Comparison of ENCODE assay signal across 8 cellular contexts in the genomic region with DNA sequence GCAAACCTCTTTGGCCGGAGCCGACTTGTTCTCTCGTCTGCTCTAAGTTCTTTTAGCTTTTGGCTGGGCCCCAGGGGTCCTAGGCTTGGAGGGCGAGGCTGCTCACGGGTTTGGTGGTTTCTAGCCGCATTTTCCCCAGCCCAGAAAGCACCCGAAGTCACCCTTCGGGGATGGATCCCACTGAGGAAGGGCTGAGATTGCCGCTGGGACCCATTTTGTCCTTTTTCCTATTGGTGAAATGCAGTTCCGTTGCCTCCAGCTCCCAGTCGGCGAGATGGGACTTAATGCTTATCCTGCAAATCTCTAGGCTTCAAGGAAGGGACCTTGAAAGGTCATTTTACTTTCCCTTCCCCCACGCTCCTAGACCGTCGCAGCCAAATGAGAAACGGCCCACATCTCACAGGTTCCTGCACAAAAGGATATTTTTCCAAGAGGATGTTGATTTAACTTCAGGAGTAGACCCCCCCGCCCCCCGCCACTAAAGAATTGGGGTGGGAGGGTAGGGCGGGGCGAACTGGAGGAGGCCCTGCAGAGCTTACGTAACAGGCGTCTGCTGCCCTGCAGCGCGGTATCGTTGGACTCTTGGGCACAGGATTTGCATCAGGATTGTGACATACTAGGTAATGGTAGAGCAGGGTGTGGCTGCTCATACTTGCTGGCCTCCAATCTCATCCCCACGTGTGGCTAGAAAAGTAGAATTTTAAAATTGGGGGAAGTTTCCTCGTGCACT. TPM values are rescaled to one million over a fixed set of nuclear protein-coding genes. Genes with fewer than 3 reads are reported as not detected.
DNase-seq lines count a peak whose midpoint lies in the region; ATAC-seq and TF ChIP-seq lines count a peak whose summit lies in the region.

No MANE protein-coding gene starts in this region.

- DNase-seq in GM10248 (ENCODE audit: extremely low spot score), result peak; percentile 18
- peak; percentile 73 to 81 for DNase-seq in NOMO-1 (lab: John Stamatoyannopoulos, UW; ENCODE audit: unreplicated experiment in 2 of 2)
- DNase-seq in activated naive CD4-positive, alpha-beta T cell treated with anti-CD3 and anti-CD28 coated beads, Interleukin-2, amount 10 ng/mL, durations not matched to agents 7 days and 5 days, result peak; percentile 51
- DNase-seq in foreskin keratinocyte, result peak in 1 of 2 donors; percentile 26
- DNase-seq in NCI-H1048 (lab: John Stamatoyannopoulos, UW), result no peak

- no peaks in the 10 kb centered on the region for H3K36me3 ChIP-seq in neutrophil

- peaks cover 7% of the 10 kb centered on the region for H3K9me3 Mint-ChIP-seq in activated naive CD4-positive, alpha-beta T cell treated with anti-CD3 and anti-CD28 coated beads, Interleukin-2, amount 10 ng/mL, durations not matched to agents 7 days and 5 days

- H3K4me3 ChIP-seq in neutrophil (ENCODE audit: low read depth in 1 of 2, low read length in 1 of 2), result peak overlapping the region; percentile 74 to 98

- POLR2A ChIA-PET in GM10248 (lab: Yijun Ruan, JAX), result no interaction called here

- H3K27me3 ChIP-seq in foreskin keratinocyte, result no peaks in the 10 kb centered on the region
- H3K27me3 ChIP-seq in neutrophil, result no peaks in the 10 kb centered on the region

- peak overlapping the region; percentile 96 for H3K27ac Mint-ChIP-seq in activated naive CD4-positive, alpha-beta T cell treated with anti-CD3 and anti-CD28 coated beads, Interleukin-2, amount 10 ng/mL, durations not matched to agents 7 days and 5 days

- peak; percentile 24 for ATAC-seq in HG02870 (IDR thresholded peaks at IDR 0.05; ENCODE audit: unreplicated experiment)
- ATAC-seq in foreskin keratinocyte, result peak; percentile 26
- ATAC-seq in GM18498 (IDR thresholded peaks at IDR 0.05; ENCODE audit: unreplicated experiment), result no peak

- CTCF ChIA-PET in GM10248 (lab: Yijun Ruan, JAX), result no interaction called here
- CTCF ChIA-PET in activated naive CD4-positive, alpha-beta T cell treated with anti-CD3 and anti-CD28 coated beads, Interleukin-2, amount 10 ng/mL, durations not matched to agents 7 days and 5 days (lab: Charles Lee), result no interaction called here

- H3K27ac ChIP-seq in foreskin keratinocyte (peak overlapping the region; percentile 74), neutrophil (peak overlapping the region; percentile 97)

- TF ChIP-seq CTCF in GM10248 (IDR thresholded peaks at IDR 0.05; ENCODE audit: control extremely low read depth, extremely low read depth, low read depth, missing control alignments) (no peak), foreskin keratinocyte (conservative IDR thresholded peaks at IDR 0.05) (no peak), neutrophil (IDR thresholded peaks at IDR 0.05) (no peak)

- H3K4me1 Mint-ChIP-seq in activated naive CD4-positive, alpha-beta T cell treated with anti-CD3 and anti-CD28 coated beads, Interleukin-2, amount 10 ng/mL, durations not matched to agents 7 days and 5 days, result peaks cover 62% of the 10 kb centered on the region

- peaks cover 11% of the 10 kb centered on the region for H3K4me1 ChIP-seq in foreskin keratinocyte
- H3K4me1 ChIP-seq in neutrophil (ENCODE audit: control insufficient read depth in 1 of 2, insufficient read depth in 1 of 2, low read depth in 1 of 2, low read length in 1 of 2), result peaks cover 50% of the 10 kb centered on the region in 2 experiments

- H3K36me3 Mint-ChIP-seq in activated naive CD4-positive, alpha-beta T cell treated with anti-CD3 and anti-CD28 coated beads, Interleukin-2, amount 10 ng/mL, durations not matched to agents 7 days and 5 days, result peaks cover 55% of the 10 kb centered on the region

- no peaks in the 10 kb centered on the region for H3K27me3 Mint-ChIP-seq in activated naive CD4-positive, alpha-beta T cell treated with anti-CD3 and anti-CD28 coated beads, Interleukin-2, amount 10 ng/mL, durations not matched to agents 7 days and 5 days

- H3K9me3 ChIP-seq in neutrophil, result no peaks in the 10 kb centered on the region

- H3K4me3 Mint-ChIP-seq in activated naive CD4-positive, alpha-beta T cell treated with anti-CD3 and anti-CD28 coated beads, Interleukin-2, amount 10 ng/mL, durations not matched to agents 7 days and 5 days, result peak overlapping the region; percentile 97

RNA-seq across cellular contexts. Expression of a gene that starts 0.6 kb away (rescaled TPM):
- 302 and 309 TPM in 2 replicates for total RNA-seq in foreskin keratinocyte
- polyA plus RNA-seq in foreskin keratinocyte, result 275 and 317 TPM in 2 replicates

RNA-seq across cellular contexts. Expression of a gene that starts 34.8 kb away (rescaled TPM):
- total RNA-seq in foreskin keratinocyte, result 19.2 and 19.4 TPM in 2 replicates
- 9.9 and 11.7 TPM in 2 replicates for polyA plus RNA-seq in foreskin keratinocyte
